8 cellular contexts compared by ENCODE assay signal in genomic region chr2:222903234-222904220, GRCh38. TPM values are rescaled to one million over a fixed set of nuclear protein-coding genes. Genes with fewer than 3 reads are reported as not detected.
DNase-seq lines count a peak whose midpoint lies in the region; ATAC-seq and TF ChIP-seq lines count a peak whose summit lies in the region.

No MANE protein-coding gene starts in this region.

- H3K4me1 ChIP-seq in SK-N-SH (ENCODE audit: control insufficient read depth in 1 of 2, insufficient read depth in 2 of 2, low read depth in 1 of 2, low read length in 1 of 2): peaks cover 0 to 24% of the 10 kb centered on the region in 2 experiments; a peak in 1 of 4 replicates

- H3K79me2 ChIP-seq in SK-N-SH (ENCODE audit: insufficient read depth): peaks cover 27% of the 10 kb centered on the region

- TF ChIP-seq RAD21 in SK-N-SH (IDR thresholded peaks at IDR 0.05; ENCODE audit: low read length): peak; percentile 87

- peaks cover 25% of the 10 kb centered on the region for H3K4me1 Mint-ChIP-seq in activated T-cell treated with anti-CD3 and anti-CD28 coated beads, Interleukin-2, amount 50 U/mL, for 72 hours (ENCODE audit: low read depth)
- H3K4me1 Mint-ChIP-seq in effector memory CD8-positive, alpha-beta T cell (ENCODE audit: low read depth in 2 of 2): peaks cover 16 to 29% of the 10 kb centered on the region in 2 donors

- H4K20me1 ChIP-seq in SK-N-SH (ENCODE audit: insufficient read depth): no peaks in the 10 kb centered on the region

- H3K36me3 ChIP-seq in SK-N-SH (replicated peaks in 1 of 2; ENCODE audit: control insufficient read depth in 1 of 2, insufficient read depth in 2 of 2, low read length in 1 of 2): peaks cover under 1 to 6% of the 10 kb centered on the region in 2 experiments

- peaks cover 14% of the 10 kb centered on the region for H3F3A ChIP-seq in SK-N-SH (replicated peaks; ENCODE audit: insufficient read depth)

- CTCF ChIA-PET in SK-N-SH (lab: Yijun Ruan, JAX): interaction anchor here (0.6 to 6.8 kb wide), 43 partner anchors 8 to 832 kb away, joined by 3 to 115 read pairs (median 4); partner anchors contain the start of genes ACSL3 and MOGAT1

- no peak overlapping the region for H3K4me3 ChIP-seq in SK-N-SH (ENCODE audit: low read depth in 2 of 2, low read length in 1 of 2)

- H3K27me3 Mint-ChIP-seq in activated T-cell treated with anti-CD3 and anti-CD28 coated beads, Interleukin-2, amount 50 U/mL, for 72 hours (ENCODE audit: low read depth): no peaks in the 10 kb centered on the region
- H3K27me3 Mint-ChIP-seq in effector memory CD8-positive, alpha-beta T cell: no peaks in the 10 kb centered on the region

- no peak overlapping the region for H3K4me3 Mint-ChIP-seq in activated T-cell treated with anti-CD3 and anti-CD28 coated beads, Interleukin-2, amount 50 U/mL, for 72 hours
- H3K4me3 Mint-ChIP-seq in effector memory CD8-positive, alpha-beta T cell: no peak overlapping the region

- H3K27ac Mint-ChIP-seq in activated T-cell treated with anti-CD3 and anti-CD28 coated beads, Interleukin-2, amount 50 U/mL, for 72 hours: no peak overlapping the region
- no peak overlapping the region for H3K27ac Mint-ChIP-seq in effector memory CD8-positive, alpha-beta T cell

- peak; percentile 65 to 70 for ATAC-seq in activated T-cell treated with anti-CD3 and anti-CD28 coated beads, Interleukin-2, amount 50 U/mL, for 72 hours (replicated peaks in 1 of 2)
- peak; percentile 91 for ATAC-seq in GM21786 (IDR thresholded peaks at IDR 0.05; ENCODE audit: unreplicated experiment)
- ATAC-seq in effector memory CD8-positive, alpha-beta T cell (replicated peaks): peak; percentile 79

- peak overlapping the region; percentile 15; the same call in 1 of the 2 replicates for H3K9ac ChIP-seq in SK-N-SH

- no peaks in the 10 kb centered on the region for H3K9me3 Mint-ChIP-seq in activated T-cell treated with anti-CD3 and anti-CD28 coated beads, Interleukin-2, amount 50 U/mL, for 72 hours
- no peaks in the 10 kb centered on the region for H3K9me3 Mint-ChIP-seq in effector memory CD8-positive, alpha-beta T cell

- peak overlapping the region in 1 of 2 experiments; percentile 82; a peak in 2 of 4 replicates for H3K27ac ChIP-seq in SK-N-SH (ENCODE audit: low read depth in 2 of 2, low read length in 1 of 2)

- H3K36me3 Mint-ChIP-seq in activated T-cell treated with anti-CD3 and anti-CD28 coated beads, Interleukin-2, amount 50 U/mL, for 72 hours (ENCODE audit: insufficient read depth in 2 of 2): peaks cover 0 to 5% of the 10 kb centered on the region in 2 donors
- peaks cover 29% of the 10 kb centered on the region for H3K36me3 Mint-ChIP-seq in effector memory CD8-positive, alpha-beta T cell (ENCODE audit: insufficient read depth)

- peak overlapping the region; percentile 36 for H3K4me2 ChIP-seq in SK-N-SH

- H3K9me2 ChIP-seq in SK-N-SH: no peaks in the 10 kb centered on the region

- WGBS in SK-N-SH (ENCODE audit: low lambda C conversion rate): 90% methylated on average over 16 of the region's 16 CpGs

- no peaks in the 10 kb centered on the region for H3K27me3 ChIP-seq in SK-N-SH (ENCODE audit: insufficient read depth)

- TF ChIP-seq EP300 in SK-N-SH (IDR thresholded peaks at IDR 0.05; ENCODE audit: borderline replicate concordance in 1 of 2, low read depth in 1 of 2, low read length in 1 of 2): no peak

- H2AFZ ChIP-seq in SK-N-SH (ENCODE audit: low read depth): no peak overlapping the region

- H3K9me3 ChIP-seq in SK-N-SH: no peaks in the 10 kb centered on the region

- POLR2A ChIA-PET in SK-N-SH (lab: Yijun Ruan, JAX): no interaction called here

- TF ChIP-seq CTCF in SK-N-SH (IDR thresholded peaks at IDR 0.05): peak; percentile 89

- DNase-seq in activated T-cell treated with anti-CD3 and anti-CD28 coated beads, Interleukin-2, amount 50 U/mL, for 72 hours: peak; percentile 32 to 33
- DNase-seq in activated T-cell treated with anti-CD3 and anti-CD28 coated beads, Interleukin-2, amount 50 U/mL, for 48 hours: no peak
- DNase-seq in KG1 (lab: John Stamatoyannopoulos, UW): peak; percentile 26
- DNase-seq in SK-N-SH: peak; percentile 63
- DNase-seq in effector memory CD8-positive, alpha-beta T cell: peak; percentile 9 to 29 (median 21)
- DNase-seq in midbrain (lab: John Stamatoyannopoulos, UW): peak; percentile 32
- DNase-seq in NCI-H1048 (lab: John Stamatoyannopoulos, UW): no peak

TF ChIP-seq in SK-N-SH, 30 proteins besides CTCF, POLR2A, EP300 and RAD21:
- TF ChIP-seq, protein P1, sequence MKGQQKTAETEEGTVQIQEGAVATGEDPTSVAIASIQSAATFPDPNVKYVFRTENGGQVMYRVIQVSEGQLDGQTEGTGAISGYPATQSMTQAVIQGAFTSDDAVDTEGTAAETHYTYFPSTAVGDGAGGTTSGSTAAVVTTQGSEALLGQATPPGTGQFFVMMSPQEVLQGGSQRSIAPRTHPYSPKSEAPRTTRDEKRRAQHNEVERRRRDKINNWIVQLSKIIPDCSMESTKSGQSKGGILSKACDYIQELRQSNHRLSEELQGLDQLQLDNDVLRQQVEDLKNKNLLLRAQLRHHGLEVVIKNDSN (IDR thresholded peaks at IDR 0.05; ENCODE audit: borderline replicate concordance, low read depth): no peak
- TF ChIP-seq SMC3 (IDR thresholded peaks at IDR 0.05; ENCODE audit: low read depth, low read length): peak; percentile 73

RNA-seq across cellular contexts. Expression of gene ACSL3, which starts 42.7 kb away (rescaled TPM):
- 10 to 100 TPM; 63.3 to 69.3 TPM for total RNA-seq in activated T-cell treated with anti-CD3 and anti-CD28 coated beads, Interleukin-2, amount 50 U/mL, for 72 hours
- 15.7 and 25.2 TPM in 2 replicates for polyA plus RNA-seq in SK-N-SH (2012; rRNA removed)
- polyA plus RNA-seq in SK-N-SH (2012; cell fraction: cytosol; rRNA removed): 23.5 and 24.5 TPM in 2 replicates
- polyA plus RNA-seq in SK-N-SH (2012; cell fraction: nucleus; rRNA removed): 9.1 and 18.4 TPM in 2 replicates

Comparison
In these comparisons a context has a peak if more than half of its experiments do, and no peak if none do; other contexts are left out.
1. DNase-seq: peak in activated T-cell treated with anti-CD3 and anti-CD28 coated beads, Interleukin-2, amount 50 U/mL, for 72 hours (2 of 2), KG1 (single experiment), SK-N-SH (single experiment), effector memory CD8-positive, alpha-beta T cell (3 of 3) and midbrain (single experiment); none in activated T-cell treated with anti-CD3 and anti-CD28 coated beads, Interleukin-2, amount 50 U/mL, for 48 hours (0 of 2) and NCI-H1048 (single experiment).
2. Peak in every context shown above with its lines, with median percentiles within 50 percentile points of each other: ATAC-seq.